ENCODE assay signal across 9 cellular contexts in the genomic region with DNA sequence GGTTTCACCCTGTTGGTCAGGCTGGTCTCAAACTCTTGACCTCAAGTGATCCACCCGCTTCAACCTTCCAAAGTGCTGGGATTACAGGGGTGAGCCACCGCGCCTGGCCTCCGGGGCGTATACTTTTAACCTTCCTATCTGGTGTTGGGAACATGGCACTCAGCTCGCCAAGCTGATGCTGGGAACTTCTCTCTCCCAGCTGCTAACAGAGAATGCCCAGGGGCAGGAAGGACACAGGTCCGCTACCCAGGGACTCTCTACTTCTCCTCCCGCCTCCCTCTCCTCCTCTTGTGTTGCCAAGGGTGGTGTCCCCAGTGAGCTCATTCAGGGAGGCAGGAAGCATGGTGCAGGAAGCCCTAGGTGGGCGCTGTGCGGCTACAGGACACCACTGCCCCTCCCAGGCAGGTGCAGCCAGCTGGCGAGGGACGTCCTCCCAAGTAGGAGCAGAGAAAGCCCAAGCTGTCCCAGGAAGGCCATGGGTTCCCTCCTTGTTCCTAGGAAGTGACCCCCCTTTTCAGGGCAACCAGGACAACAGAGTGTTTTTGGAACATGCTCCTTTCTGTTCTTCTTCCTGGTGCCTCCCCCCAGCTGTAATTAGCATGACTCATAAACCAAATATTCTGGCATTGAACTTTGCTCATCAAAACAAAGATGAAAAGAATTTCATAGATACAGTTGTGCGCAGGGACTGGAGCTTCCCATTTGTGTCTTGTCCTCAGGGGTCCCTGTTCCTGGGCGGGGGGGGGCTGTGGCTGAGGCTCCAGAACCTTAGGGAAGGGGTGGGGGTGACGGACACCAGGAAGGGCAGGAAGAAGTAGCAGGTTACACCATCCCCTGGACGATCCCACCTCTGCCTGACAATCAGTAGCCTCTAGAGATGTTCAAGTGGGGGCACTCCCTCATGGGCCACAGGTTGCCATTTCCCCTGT. TPM values are rescaled to one million over a fixed set of nuclear protein-coding genes. Genes with fewer than 3 reads are reported as not detected.
DNase-seq lines count a peak whose midpoint lies in the region; ATAC-seq and TF ChIP-seq lines count a peak whose summit lies in the region.
"Had no signal": no experiment of that assay in that cellular context is flagged by ENCODE, and none has a peak within 500 bp of the region (broad histone marks: within the 10 kb centered on the region; RNA-seq: fewer than 3 reads in every experiment).

No MANE protein-coding gene starts in this region.

- no peak for TF ChIP-seq CTCF in C4-2B (conservative IDR thresholded peaks at IDR 0.05)
- no peak for TF ChIP-seq CTCF in omental fat pad (IDR thresholded peaks at IDR 0.05)

- 41 to 50% methylated on average over 16 of the region's 16 CpGs for WGBS in esophagus, 2 donors

- no peaks in the 10 kb centered on the region for H3K36me3 ChIP-seq in esophagus (ENCODE audit: control insufficient read depth in 2 of 2, insufficient read depth in 2 of 2, low read length in 1 of 2)

- H3K27ac ChIP-seq in C4-2B (0 out of 2 replicates have a peak overlapping the region, but pooled peaks have one; percentile 4), esophagus (ENCODE audit: low read depth in 2 of 2, low read length in 1 of 2) (peak overlapping the region; percentile 43 to 48)
- H3K27ac ChIP-seq: HL-60 had no signal

- H3K4me1 Mint-ChIP-seq in stimulated activated naive CD8-positive, alpha-beta T cell treated with anti-CD3 and anti-CD28 coated beads, Interleukin-15, amount 100 ng/mL, for 72 hours, result peaks cover 20% of the 10 kb centered on the region
- H3K4me1 Mint-ChIP-seq in activated CD4-positive, alpha-beta memory T cell treated with anti-CD3 and anti-CD28 coated beads for 36 hours (ENCODE audit: low read depth), result peaks cover 8% of the 10 kb centered on the region

- H3K9me3 Mint-ChIP-seq in stimulated activated naive CD8-positive, alpha-beta T cell treated with anti-CD3 and anti-CD28 coated beads, Interleukin-15, amount 100 ng/mL, for 72 hours, result no peaks in the 10 kb centered on the region
- H3K9me3 Mint-ChIP-seq in activated CD4-positive, alpha-beta memory T cell treated with anti-CD3 and anti-CD28 coated beads for 36 hours, result no peaks in the 10 kb centered on the region

- H3K27me3 Mint-ChIP-seq in stimulated activated naive CD8-positive, alpha-beta T cell treated with anti-CD3 and anti-CD28 coated beads, Interleukin-15, amount 100 ng/mL, for 72 hours, result peaks cover 75% of the 10 kb centered on the region
- peaks cover 32% of the 10 kb centered on the region for H3K27me3 Mint-ChIP-seq in activated CD4-positive, alpha-beta memory T cell treated with anti-CD3 and anti-CD28 coated beads for 36 hours

- H3K27ac Mint-ChIP-seq in stimulated activated naive CD8-positive, alpha-beta T cell treated with anti-CD3 and anti-CD28 coated beads, Interleukin-15, amount 100 ng/mL, for 72 hours, result no peak overlapping the region
- H3K27ac Mint-ChIP-seq in activated CD4-positive, alpha-beta memory T cell treated with anti-CD3 and anti-CD28 coated beads for 36 hours, result no peak overlapping the region

- H3K36me3 Mint-ChIP-seq in activated CD4-positive, alpha-beta memory T cell treated with anti-CD3 and anti-CD28 coated beads for 36 hours, result no peaks in the 10 kb centered on the region

- CTCF ChIA-PET in activated CD4-positive, alpha-beta memory T cell treated with anti-CD3 and anti-CD28 coated beads for 36 hours (lab: Charles Lee), result interaction anchor here (0.6 to 2.5 kb wide), 4 partner anchors 14 to 43 kb away, joined by 3 to 7 read pairs (median 4); no protein-coding TSS in a partner anchor

- no peak overlapping the region for H3K4me3 ChIP-seq in esophagus (ENCODE audit: low read depth in 1 of 2, low read length in 2 of 2)

- H3K4me1 ChIP-seq in esophagus (ENCODE audit: control insufficient read depth in 2 of 2, insufficient read depth in 2 of 2, low read length in 1 of 2), result peaks cover 10 to 22% of the 10 kb centered on the region in 2 donors

- no peak overlapping the region for H3K4me3 Mint-ChIP-seq in stimulated activated naive CD8-positive, alpha-beta T cell treated with anti-CD3 and anti-CD28 coated beads, Interleukin-15, amount 100 ng/mL, for 72 hours
- no peak overlapping the region for H3K4me3 Mint-ChIP-seq in activated CD4-positive, alpha-beta memory T cell treated with anti-CD3 and anti-CD28 coated beads for 36 hours

- POLR2A ChIA-PET in activated CD4-positive, alpha-beta memory T cell treated with anti-CD3 and anti-CD28 coated beads for 36 hours (lab: Charles Lee), result interaction anchor here (0.9 kb wide), 1 partner anchor 10 kb away, joined by 3 read pairs; no protein-coding TSS in a partner anchor

- H3K27me3 ChIP-seq in esophagus (ENCODE audit: control insufficient read depth in 1 of 2, insufficient read depth in 2 of 2, low read length in 2 of 2), result no peaks in the 10 kb centered on the region

- no peaks in the 10 kb centered on the region for H3K9me3 ChIP-seq in esophagus (ENCODE audit: control insufficient read depth in 2 of 2, insufficient read depth in 1 of 2, low read depth in 1 of 2, low read length in 1 of 2)

- intact Hi-C loops in activated CD4-positive, alpha-beta memory T cell treated with anti-CD3 and anti-CD28 coated beads for 36 hours (cut with micrococcal nuclease), result no loop called here

- ATAC-seq in omental fat pad (ENCODE audit: low FRiP score), result peak; percentile 39
- ATAC-seq in GM19397 (IDR thresholded peaks at IDR 0.05; ENCODE audit: unreplicated experiment), result no peak
- ATAC-seq in stimulated activated naive CD8-positive, alpha-beta T cell treated with anti-CD3 and anti-CD28 coated beads, Interleukin-15, amount 100 ng/mL, for 72 hours, result no peak

- peak; percentile 83 for DNase-seq in NCI-H2196 (lab: John Stamatoyannopoulos, UW; ENCODE audit: unreplicated experiment)
- peak; percentile 23 for DNase-seq in omental fat pad (ENCODE audit: low spot score)
- no peak for DNase-seq in stimulated activated naive CD8-positive, alpha-beta T cell treated with anti-CD3 and anti-CD28 coated beads, Interleukin-15, amount 100 ng/mL, for 72 hours
- DNase-seq in activated CD4-positive, alpha-beta memory T cell treated with anti-CD3 and anti-CD28 coated beads for 36 hours, result no peak
- no peak for DNase-seq in activated gamma-delta T cell (lab: John Stamatoyannopoulos, UW)

RNA-seq across cellular contexts. Expression of gene C1QTNF1, which starts 2.6 kb away (rescaled TPM):
- polyA plus RNA-seq in esophagus, result 1 to 10 TPM; 6.0 to 7.2 TPM
- 100 to 1,000 TPM; 110 to 438 (median 388) TPM for total RNA-seq in omental fat pad
- under 1 TPM; 0.31 to 0.38 TPM for total RNA-seq in activated CD4-positive, alpha-beta memory T cell treated with anti-CD3 and anti-CD28 coated beads for 36 hours

RNA-seq across cellular contexts. Expression of gene CANT1, which starts 17.0 kb away (rescaled TPM):
- 10 to 100 TPM; 24.1 to 24.5 TPM for polyA plus RNA-seq in esophagus
- 10 to 100 TPM; 24.0 to 34.8 (median 30.3) TPM for total RNA-seq in omental fat pad
- 10 to 100 TPM; 63.3 to 65.4 TPM for total RNA-seq in activated CD4-positive, alpha-beta memory T cell treated with anti-CD3 and anti-CD28 coated beads for 36 hours

RNA-seq across cellular contexts. Expression of gene LGALS3BP, which starts 46.9 kb away (rescaled TPM):
- polyA plus RNA-seq in esophagus, result 100 to 1,000 TPM in 1 of 2 donors, 10 to 100 TPM in 1; 85.1 to 103 TPM
- 100 to 1,000 TPM; 325 to 516 (median 441) TPM for total RNA-seq in omental fat pad
- total RNA-seq in activated CD4-positive, alpha-beta memory T cell treated with anti-CD3 and anti-CD28 coated beads for 36 hours, result 10 to 100 TPM; 48.0 to 49.5 TPM

RNA-seq across cellular contexts. Expression of gene ENGASE, which starts 48.0 kb away (rescaled TPM):
- polyA plus RNA-seq in esophagus, result 10 to 100 TPM; 10.6 to 31.7 TPM
- total RNA-seq in omental fat pad, result 10 to 100 TPM; 12.2 to 52.3 (median 22.2) TPM
- 10 to 100 TPM; 42.5 to 43.4 TPM for total RNA-seq in activated CD4-positive, alpha-beta memory T cell treated with anti-CD3 and anti-CD28 coated beads for 36 hours

Comparison
In these comparisons a context has a peak if more than half of its experiments do, and no peak if none do; other contexts are left out.
1. DNase-seq: peak in NCI-H2196 (single experiment) and omental fat pad (single experiment); none in stimulated activated naive CD8-positive, alpha-beta T cell treated with anti-CD3 and anti-CD28 coated beads, Interleukin-15, amount 100 ng/mL, for 72 hours (0 of 2), activated CD4-positive, alpha-beta memory T cell treated with anti-CD3 and anti-CD28 coated beads for 36 hours (single experiment) and activated gamma-delta T cell (single experiment).
2. RNA of gene C1QTNF1, which starts 2.6 kb away (total RNA-seq): 110 to 438 TPM in omental fat pad; 0.31 to 0.38 TPM in activated CD4-positive, alpha-beta memory T cell treated with anti-CD3 and anti-CD28 coated beads for 36 hours; every median in the first group is over 10 times any median in the second.
3. RNA of gene LGALS3BP, which starts 46.9 kb away (total RNA-seq): 325 to 516 TPM in omental fat pad; 48.0 to 49.5 TPM in activated CD4-positive, alpha-beta memory T cell treated with anti-CD3 and anti-CD28 coated beads for 36 hours; every median in the first group is over 4 times any median in the second.